In genomic region chr16:30417447-30418349, GRCh38 we compare ENCODE assay signal across 8 cellular contexts. TPM values are rescaled to one million over a fixed set of nuclear protein-coding genes. Genes with fewer than 3 reads are reported as not detected.
A peak's percentile ranks its signal among the peaks of the same experiment; 100 is the strongest.
DNase-seq lines count a peak whose midpoint lies in the region; ATAC-seq, FAIRE-seq and TF ChIP-seq lines count a peak whose summit lies in the region.

No MANE protein-coding gene starts in this region.

- H3K4me2 ChIP-seq in keratinocyte (ENCODE audit: control insufficient read depth, extremely low read depth, insufficient read depth, low read depth, low read length): peak overlapping the region; percentile 72

- peak overlapping the region; percentile 39 to 65 (median 64) for H3K4me3 ChIP-seq in keratinocyte (ENCODE audit: control insufficient read depth in 2 of 3, extremely low read depth in 1 of 3, insufficient read depth in 2 of 3, low read depth in 1 of 3, low read length in 3 of 3)

- TF ChIP-seq CTCF in keratinocyte (optimal IDR thresholded peaks at IDR 0.05 in 1 of 3, IDR thresholded peaks at IDR 0.05 in 1 of 3, conservative IDR thresholded peaks at IDR 0.05 in 1 of 3; ENCODE audit: extremely low read depth in 1 of 3, insufficient read depth in 2 of 3, low read length in 3 of 3): no peak

- H3K27ac ChIP-seq in caudate nucleus (ENCODE audit: low read depth, low read length) (peak overlapping the region; percentile 73), keratinocyte (ENCODE audit: control insufficient read depth, insufficient read depth, low read length) (peak overlapping the region; percentile 63)

- dilution Hi-C loops in keratinocyte (cut with MboI; ENCODE audit: extremely low pct_ligation_motif_present, low sequenced_read_pairs): no loop called here

- ATAC-seq in HG02759 (IDR thresholded peaks at IDR 0.05; ENCODE audit: unreplicated experiment): peak; percentile 83

- peaks cover 11 to 12% of the 10 kb centered on the region in 2 experiments for H3K36me3 ChIP-seq in keratinocyte (ENCODE audit: control insufficient read depth in 2 of 2, extremely low read depth in 1 of 2, insufficient read depth in 2 of 2, low read length in 2 of 2)

- no peaks in the 10 kb centered on the region for H3K9me1 ChIP-seq in keratinocyte (ENCODE audit: control insufficient read depth, extremely low read depth, insufficient read depth, low read length)

- H3K9ac ChIP-seq in keratinocyte (ENCODE audit: control insufficient read depth, extremely low read depth, insufficient read depth, low read length): peak overlapping the region; percentile 64

- DNase-seq in GM12892 (ENCODE audit: insufficient read length): peak; percentile 88
- peak; percentile 94 to 98 for DNase-seq in NCI-H1930 (lab: John Stamatoyannopoulos, UW)
- peak; percentile 64 to 84 (median 76) for DNase-seq in activated CD4-positive, CD25-positive, alpha-beta regulatory T cell (lab: John Stamatoyannopoulos, UW)
- peak in 51 of 61 donors; percentile 16 to 86 (median 68) for DNase-seq in caudate nucleus (lab: John Stamatoyannopoulos, UW)
- DNase-seq in keratinocyte (ENCODE audit: low read depth, low spot score): no peak
- DNase-seq in stimulated activated CD4-positive, alpha-beta T cell treated with anti-CD3 and anti-CD28 coated beads, Interleukin-12 subunit alpha, Interleukin-12 subunit beta, amount 100 ng/mL, for 48 hours (ENCODE audit: low read depth in 2 of 3, low spot score in 1 of 3): peak; percentile 54 to 85 (median 84)
- no peak for DNase-seq in NCI-H446 treated with DMSO at 0.1 percent for 48 hours (lab: John Stamatoyannopoulos, UW)

- H3K9me3 ChIP-seq in keratinocyte (ENCODE audit: control insufficient read depth, low read depth, low read length): no peaks in the 10 kb centered on the region

- H4K20me1 ChIP-seq in keratinocyte (ENCODE audit: control insufficient read depth, extremely low read depth, insufficient read depth, low read length): no peaks in the 10 kb centered on the region

- H3K27me3 ChIP-seq in keratinocyte (ENCODE audit: control insufficient read depth, extremely low read depth, insufficient read depth, low read length): no peaks in the 10 kb centered on the region

- FAIRE-seq in GM12892 (lab: Jason Lieb, UNC): peak; percentile 100
- FAIRE-seq in keratinocyte (lab: Jason Lieb, UNC): peak; percentile 51

- H3K79me2 ChIP-seq in keratinocyte (ENCODE audit: control insufficient read depth, insufficient read depth, low read length): no peaks in the 10 kb centered on the region

- H3K4me1 ChIP-seq in keratinocyte (ENCODE audit: control insufficient read depth, extremely low read depth, insufficient read depth, low read length): peaks cover 14% of the 10 kb centered on the region

- TF ChIP-seq POLR2A in GM12892 (IDR thresholded peaks at IDR 0.05; ENCODE audit: low read depth, low read length): peak; percentile 64

- H2AFZ ChIP-seq in keratinocyte (ENCODE audit: control insufficient read depth, low read length): peak overlapping the region; percentile 78

RNA-seq across cellular contexts. Expression of gene ZNF771, which starts 10.3 kb away (rescaled TPM):
- 1.3 TPM for polyA plus RNA-seq in GM12892 (2012; ENCODE audit: missing spikeins)
- 2.8 to 4.1 TPM (median 4.0 TPM) in 3 replicates for polyA plus RNA-seq in keratinocyte
- 0.59 TPM for polyA plus RNA-seq in keratinocyte (2011; ENCODE audit: low read depth)
- 2.9 and 5.2 TPM in 2 replicates for polyA plus RNA-seq in keratinocyte (2011; cell fraction: cytosol; rRNA removed)
- polyA plus RNA-seq in keratinocyte (2011; cell fraction: nucleus; rRNA removed): 2.1 and 4.1 TPM in 2 replicates
- 1.7 and 3.3 TPM in 2 replicates for polyA plus RNA-seq in keratinocyte (2012; ENCODE audit: low replicate concordance)
- polyA minus RNA-seq in keratinocyte: 1.0 to 4.3 TPM (median 3.9 TPM) in 3 replicates
- polyA minus RNA-seq in keratinocyte (2011; cell fraction: cytosol; rRNA and poly(A)+ RNA removed): 6.1 TPM
- 1.7 and 2.2 TPM in 2 replicates for polyA minus RNA-seq in keratinocyte (2011; cell fraction: nucleus; rRNA and poly(A)+ RNA removed)

RNA-seq across cellular contexts. Expression of gene DCTPP1, which starts 12.1 kb away (rescaled TPM):
- polyA plus RNA-seq in GM12892 (2012; ENCODE audit: missing spikeins): 96.4 TPM
- polyA plus RNA-seq in keratinocyte: 68.5 to 95.8 TPM (median 88.5 TPM) in 3 replicates
- polyA plus RNA-seq in keratinocyte (2011; ENCODE audit: low read depth): 6.5 TPM
- 88.0 and 93.5 TPM in 2 replicates for polyA plus RNA-seq in keratinocyte (2011; cell fraction: cytosol; rRNA removed)
- 33.2 and 34.7 TPM in 2 replicates for polyA plus RNA-seq in keratinocyte (2011; cell fraction: nucleus; rRNA removed)
- 35.7 and 81.8 TPM in 2 replicates for polyA plus RNA-seq in keratinocyte (2012; ENCODE audit: low replicate concordance)
- 28.6 to 38.1 TPM (median 28.8 TPM) in 3 replicates for polyA minus RNA-seq in keratinocyte
- 48.5 TPM for polyA minus RNA-seq in keratinocyte (2011; cell fraction: cytosol; rRNA and poly(A)+ RNA removed)
- polyA minus RNA-seq in keratinocyte (2011; cell fraction: nucleus; rRNA and poly(A)+ RNA removed): 6.4 and 8.3 TPM in 2 replicates

RNA-seq across cellular contexts. Expression of gene ZNF48, which starts 22.5 kb away (rescaled TPM):
- 3.1 TPM for polyA plus RNA-seq in GM12892 (2012; ENCODE audit: missing spikeins)
- polyA plus RNA-seq in keratinocyte: 3.7 to 4.3 TPM (median 3.7 TPM) in 3 replicates
- 6.7 TPM for polyA plus RNA-seq in keratinocyte (2011; ENCODE audit: low read depth)
- 2.3 and 4.2 TPM in 2 replicates for polyA plus RNA-seq in keratinocyte (2011; cell fraction: cytosol; rRNA removed)
- polyA plus RNA-seq in keratinocyte (2011; cell fraction: nucleus; rRNA removed): 4.0 and 4.5 TPM in 2 replicates
- polyA plus RNA-seq in keratinocyte (2012; ENCODE audit: low replicate concordance): 3.7 and 4.9 TPM in 2 replicates
- 3.8 to 6.8 TPM (median 4.4 TPM) in 3 replicates for polyA minus RNA-seq in keratinocyte
- polyA minus RNA-seq in keratinocyte (2011; cell fraction: cytosol; rRNA and poly(A)+ RNA removed): 5.0 TPM
- 2.9 and 3.1 TPM in 2 replicates for polyA minus RNA-seq in keratinocyte (2011; cell fraction: nucleus; rRNA and poly(A)+ RNA removed)

RNA-seq across cellular contexts. Expression of gene SEPHS2, which starts 28.0 kb away (rescaled TPM):
- 44.8 TPM for polyA plus RNA-seq in GM12892 (2012; ENCODE audit: missing spikeins)
- polyA plus RNA-seq in keratinocyte: 33.2 to 38.1 TPM (median 36.5 TPM) in 3 replicates
- 19.3 TPM for polyA plus RNA-seq in keratinocyte (2011; ENCODE audit: low read depth)
- polyA plus RNA-seq in keratinocyte (2011; cell fraction: cytosol; rRNA removed): 32.8 and 38.9 TPM in 2 replicates
- polyA plus RNA-seq in keratinocyte (2011; cell fraction: nucleus; rRNA removed): 24.1 and 25.4 TPM in 2 replicates
- 28.7 and 34.1 TPM in 2 replicates for polyA plus RNA-seq in keratinocyte (2012; ENCODE audit: low replicate concordance)
- 10.1 to 25.9 TPM (median 25.8 TPM) in 3 replicates for polyA minus RNA-seq in keratinocyte
- polyA minus RNA-seq in keratinocyte (2011; cell fraction: cytosol; rRNA and poly(A)+ RNA removed): 26.7 TPM
- polyA minus RNA-seq in keratinocyte (2011; cell fraction: nucleus; rRNA and poly(A)+ RNA removed): 10.8 and 14.6 TPM in 2 replicates

RNA-seq across cellular contexts. Expression of gene SEPTIN1, which starts 35.3 kb away (rescaled TPM):
- 70.7 TPM for polyA plus RNA-seq in GM12892 (2012; ENCODE audit: missing spikeins)
- 0.04 TPM in 1 of 3 replicates, not detected in the others for polyA plus RNA-seq in keratinocyte
- 0.27 TPM for polyA plus RNA-seq in keratinocyte (2011; ENCODE audit: low read depth)
- 0.09 TPM in 1 of 2 replicates, not detected in the other for polyA plus RNA-seq in keratinocyte (2011; cell fraction: cytosol; rRNA removed)
- 0.08 TPM in 1 of 2 replicates, not detected in the other for polyA plus RNA-seq in keratinocyte (2011; cell fraction: nucleus; rRNA removed)
- 0.37 and 0.42 TPM in 2 replicates for polyA plus RNA-seq in keratinocyte (2012; ENCODE audit: low replicate concordance)
- not detected in 3 replicates for polyA minus RNA-seq in keratinocyte
- not detected for polyA minus RNA-seq in keratinocyte (2011; cell fraction: cytosol; rRNA and poly(A)+ RNA removed)
- polyA minus RNA-seq in keratinocyte (2011; cell fraction: nucleus; rRNA and poly(A)+ RNA removed): not detected in 2 replicates

Comparison
In these comparisons a context has a peak if more than half of its experiments do, and no peak if none do; other contexts are left out.
1. DNase-seq: peak in GM12892 (single experiment), NCI-H1930 (2 of 2), activated CD4-positive, CD25-positive, alpha-beta regulatory T cell (4 of 4), caudate nucleus (51 of 61) and stimulated activated CD4-positive, alpha-beta T cell treated with anti-CD3 and anti-CD28 coated beads, Interleukin-12 subunit alpha, Interleukin-12 subunit beta, amount 100 ng/mL, for 48 hours (3 of 3); none in keratinocyte (single experiment) and NCI-H446 treated with DMSO at 0.1 percent for 48 hours (single experiment).